In the genomic region with DNA sequence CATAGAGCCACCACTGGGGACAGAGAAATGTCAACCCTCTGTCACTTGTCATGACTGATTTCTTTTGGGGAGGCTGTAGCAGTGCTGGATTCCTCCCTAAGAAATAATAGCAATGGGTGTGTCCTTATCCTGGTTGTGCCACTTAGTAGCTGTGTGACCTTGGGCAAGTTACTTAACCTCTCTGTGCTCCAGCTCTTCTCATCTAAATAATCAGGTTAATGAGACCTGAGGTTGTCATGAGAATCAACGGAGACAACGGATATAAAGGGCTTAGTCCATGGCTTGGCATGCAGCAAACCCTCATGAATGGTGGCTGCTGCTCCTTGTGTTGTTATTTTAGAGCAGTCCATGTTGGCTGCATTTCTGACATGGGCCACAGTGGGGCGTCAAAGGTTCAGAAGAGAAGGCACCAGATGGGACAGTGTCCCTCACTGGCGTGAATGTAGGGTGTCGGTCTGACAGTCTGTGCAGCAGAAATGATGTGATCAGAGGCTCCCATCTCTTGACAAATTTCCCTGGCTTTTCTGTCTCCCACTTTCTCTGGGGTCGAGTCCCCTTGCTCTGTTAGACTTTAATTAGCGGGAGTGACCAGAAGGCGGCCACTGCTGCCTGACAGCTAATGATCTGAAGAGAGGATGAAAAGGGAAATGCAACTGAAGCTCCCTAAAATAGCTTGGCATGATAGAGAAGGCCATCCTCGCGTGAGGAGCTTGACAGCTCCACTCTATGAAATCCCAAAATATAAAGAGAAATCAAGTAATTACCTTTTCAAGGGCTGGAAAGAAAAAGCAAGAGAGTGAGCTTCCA, we compare ENCODE assay signal across 9 cellular contexts.
A peak's percentile ranks its signal among the peaks of the same experiment; 100 is the strongest.
DNase-seq lines count a peak whose midpoint lies in the region; ATAC-seq lines count a peak whose summit lies in the region.
"Had no signal": no experiment of that assay in that cellular context is flagged by ENCODE, and none has a peak within 500 bp of the region (broad histone marks: within the 10 kb centered on the region; RNA-seq: fewer than 3 reads in every experiment).

No MANE protein-coding gene starts in this region.

- H3K9me3 ChIP-seq in iPS DF 6.9 (ENCODE audit: control insufficient read depth, insufficient read depth, low read length) = no peaks in the 10 kb centered on the region
- H3K9me3 ChIP-seq: uterus had no signal

- no peak overlapping the region for H3K27ac ChIP-seq in iPS DF 6.9 (ENCODE audit: low read length)
- H3K27ac ChIP-seq: uterus had no signal

- ATAC-seq in GM19395 (IDR thresholded peaks at IDR 0.05; ENCODE audit: unreplicated experiment) (peak; percentile 93), HG03280 (IDR thresholded peaks at IDR 0.05; ENCODE audit: unreplicated experiment) (peak; percentile 88)

- H3K4me3 ChIP-seq in iPS DF 6.9 (ENCODE audit: low read length) = no peak overlapping the region
- H3K4me3 ChIP-seq: uterus had no signal

- peak; percentile 67 for DNase-seq in DMS53 (lab: John Stamatoyannopoulos, UW)
- DNase-seq in DMS53 treated with DMSO at 0.1 percent for 48 hours (lab: John Stamatoyannopoulos, UW; ENCODE audit: unreplicated experiment) = no peak
- peak; percentile 77 for DNase-seq in NCI-H748 (lab: John Stamatoyannopoulos, UW; ENCODE audit: unreplicated experiment)
- DNase-seq in astrocyte of the hippocampus (ENCODE audit: low read depth, low spot score) = peak; percentile 87
- DNase-seq in iPS DF 6.9 (ENCODE audit: low read depth, low spot score) = peak; percentile 63
- DNase-seq in stimulated activated CD4-positive, alpha-beta T cell treated with anti-CD3 and anti-CD28 coated beads, TNF-alpha, amount 100 ng/mL, for 48 hours (ENCODE audit: low read depth in 3 of 3) = peak in 2 of 3 donors; percentile 5 to 14

- no peaks in the 10 kb centered on the region for H3K27me3 ChIP-seq in iPS DF 6.9 (ENCODE audit: control insufficient read depth, insufficient read depth, low read length)
- H3K27me3 ChIP-seq: uterus had no signal

- H3K4me1 ChIP-seq in iPS DF 6.9 (ENCODE audit: control insufficient read depth, insufficient read depth, low read length) = peaks cover 3% of the 10 kb centered on the region
- H3K4me1 ChIP-seq: uterus had no signal

- no peaks in the 10 kb centered on the region for H3K36me3 ChIP-seq in iPS DF 6.9 (ENCODE audit: control insufficient read depth, insufficient read depth, low read length)
- H3K36me3 ChIP-seq: uterus had no signal

- no CpG with 5 or more reads among the region's 10 CpGs for WGBS in iPS DF 6.9 (ENCODE audit: insufficient coverage, insufficient read length)
